Comparison of ENCODE assay signal across 27 cellular contexts in the genomic region with DNA sequence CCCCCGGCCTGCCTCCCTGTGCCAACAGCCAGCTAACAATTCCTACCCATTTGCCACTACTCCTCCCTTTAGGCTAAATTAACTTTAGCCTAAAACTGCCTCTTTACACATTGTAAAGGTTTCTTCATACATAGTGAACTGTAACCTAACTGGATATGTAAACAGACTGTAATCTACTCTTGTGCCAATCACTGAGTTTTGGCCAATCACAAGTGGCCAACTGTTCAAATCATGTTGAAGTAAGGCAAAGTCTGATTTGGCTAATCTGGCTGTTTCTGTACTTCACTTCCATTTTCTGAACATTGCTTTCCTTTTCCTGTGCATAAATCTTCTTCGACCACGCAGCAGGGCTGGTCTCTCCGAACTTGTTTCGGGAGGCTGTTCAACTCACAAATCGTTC.
DNase-seq lines count a peak whose midpoint lies in the region; ATAC-seq and TF ChIP-seq lines count a peak whose summit lies in the region.
"Had no signal": no experiment of that assay in that cellular context is flagged by ENCODE, and none has a peak within 500 bp of the region (broad histone marks: within the 10 kb centered on the region; RNA-seq: fewer than 3 reads in every experiment).

No MANE protein-coding gene starts in this region.

- H3K4me3 ChIP-seq in GM23338 (no peak overlapping the region), colonic mucosa (no peak overlapping the region), neural progenitor cell (no peak overlapping the region)
- H3K4me3 ChIP-seq: A549, GM23248, HAP-1, Peyer's patch, SK-N-MC had no signal

- H3K27me3 Mint-ChIP-seq in CD14-positive monocyte (ENCODE audit: low read depth in 3 of 3) (peaks cover 3 to 10% (median 6%) of the 10 kb centered on the region in 3 donors), GM23338 (ENCODE audit: insufficient read depth, low read depth, poor library complexity) (peaks cover 5% of the 10 kb centered on the region), neural progenitor cell (ENCODE audit: insufficient read depth, low read depth) (no peaks in the 10 kb centered on the region)

- H3K9ac ChIP-seq in colonic mucosa (ENCODE audit: low read depth in 2 of 2, low read length in 2 of 2) (no peak overlapping the region), neural progenitor cell (no peak overlapping the region)
- H3K9ac ChIP-seq: GM23248 had no signal

- DNase-seq in CD14-positive monocyte (ENCODE audit: low spot score) (no peak), GM23338 (ENCODE audit: low spot score) (no peak), colonic mucosa (peak; percentile 25), neural progenitor cell (ENCODE audit: low spot score) (no peak), SHP77 treated with DMSO at 0.1 percent for 48 hours (lab: John Stamatoyannopoulos, UW) (no peak), SW 1271 (lab: John Stamatoyannopoulos, UW) (no peak)
- DNase-seq: AML-193; Calu3; CD8-positive, alpha-beta memory T cell; DMS79 treated with DMSO at 0.1 percent for 48 hours; GF-D8; GM23248; Karpas-422; NCI-H1105 treated with DMSO at 0.1 percent for 48 hours; NCI-H146; NCI-H1930; NCI-H446; NCI-H524 treated with DMSO at 0.1 percent for 48 hours; NCI-H774; Peyer's patch; SIG-M5; T-helper 2 cell had no signal

- ATAC-seq in GM23338 = no peak
- ATAC-seq in HG02973 (IDR thresholded peaks at IDR 0.05; ENCODE audit: unreplicated experiment) = no peak
- ATAC-seq: A549 had no signal

- H3K36me3 Mint-ChIP-seq in CD14-positive monocyte (no peaks in the 10 kb centered on the region), GM23338 (ENCODE audit: low read depth) (no peaks in the 10 kb centered on the region), neural progenitor cell (no peaks in the 10 kb centered on the region)
- H3K36me3 Mint-ChIP-seq: CD8-positive, alpha-beta memory T cell had no signal

- TF ChIP-seq CTCF in CD14-positive monocyte (IDR thresholded peaks at IDR 0.05) (no peak), GM23338 (conservative IDR thresholded peaks at IDR 0.05; ENCODE audit: low read depth in 2 of 2) (no peak), colonic mucosa (IDR thresholded peaks at IDR 0.05) (no peak), neural progenitor cell (IDR thresholded peaks at IDR 0.05) (no peak)

- H3K27ac ChIP-seq in GM23338 (ENCODE audit: low read depth) (no peak overlapping the region), colonic mucosa (no peak overlapping the region), neural progenitor cell (no peak overlapping the region)
- H3K27ac ChIP-seq: A549, C4-2B, GM23248, Peyer's patch, SK-N-MC had no signal

- H3K27ac Mint-ChIP-seq in CD14-positive monocyte = no peak overlapping the region
- H3K27ac Mint-ChIP-seq in GM23338 = no peak overlapping the region
- H3K27ac Mint-ChIP-seq in neural progenitor cell = no peak overlapping the region
- H3K27ac Mint-ChIP-seq: CD8-positive, alpha-beta memory T cell had no signal

- H3K4me3 Mint-ChIP-seq in CD14-positive monocyte (peak overlapping the region; percentile 8 to 56), GM23338 (no peak overlapping the region), neural progenitor cell (no peak overlapping the region)
- H3K4me3 Mint-ChIP-seq: CD8-positive, alpha-beta memory T cell had no signal

- H3K4me1 ChIP-seq in GM23338 (ENCODE audit: insufficient read depth) (0 out of 2 replicates have a peak, but pooled peaks cover 3% of the 10 kb centered on the region), colonic mucosa (no peaks in the 10 kb centered on the region), neural progenitor cell (peaks cover 17% of the 10 kb centered on the region)
- H3K4me1 ChIP-seq: A549, HAP-1, Peyer's patch had no signal

- no peak overlapping the region for H3K4me2 ChIP-seq in GM23338
- peak overlapping the region; percentile 52 for H3K4me2 ChIP-seq in neural progenitor cell
- H3K4me2 ChIP-seq: A549 had no signal

- H3F3A ChIP-seq in GM23338 (replicated peaks; ENCODE audit: low read depth) (no peaks in the 10 kb centered on the region), neural progenitor cell (ENCODE audit: low read depth) (peaks cover 11% of the 10 kb centered on the region)

- H3K9me2 ChIP-seq in GM23338 (ENCODE audit: insufficient read depth) = no peaks in the 10 kb centered on the region

- H3K9me3 ChIP-seq in colonic mucosa = no peaks in the 10 kb centered on the region
- no peaks in the 10 kb centered on the region for H3K9me3 ChIP-seq in neural progenitor cell (ENCODE audit: low read depth)
- H3K9me3 ChIP-seq: A549, HAP-1, Peyer's patch had no signal

- H4K20me1 ChIP-seq in GM23338 (replicated peaks; ENCODE audit: insufficient read depth) = no peaks in the 10 kb centered on the region
- H4K20me1 ChIP-seq in neural progenitor cell (ENCODE audit: low read depth) = no peaks in the 10 kb centered on the region

- H2AFZ ChIP-seq in GM23338 (peak overlapping the region; percentile 61), neural progenitor cell (replicated peaks) (peak overlapping the region; percentile 89)
- H2AFZ ChIP-seq: GM23248 had no signal

- H3K9me3 Mint-ChIP-seq in CD14-positive monocyte (peaks cover 0 to 3% (median 0%) of the 10 kb centered on the region in 7 donors), GM23338 (no peaks in the 10 kb centered on the region), neural progenitor cell (no peaks in the 10 kb centered on the region)

- H3K36me3 ChIP-seq in GM23338 (ENCODE audit: insufficient read depth) = no peaks in the 10 kb centered on the region
- no peaks in the 10 kb centered on the region for H3K36me3 ChIP-seq in colonic mucosa
- no peaks in the 10 kb centered on the region for H3K36me3 ChIP-seq in neural progenitor cell
- H3K36me3 ChIP-seq: HAP-1, Peyer's patch had no signal

- H3K79me2 ChIP-seq in GM23338 (replicated peaks; ENCODE audit: insufficient read depth) (no peaks in the 10 kb centered on the region), neural progenitor cell (ENCODE audit: low read depth) (no peaks in the 10 kb centered on the region)

- intact Hi-C loops in CD14-positive monocyte (cut with micrococcal nuclease) = no loop called here
- intact Hi-C loops in colonic mucosa (cut with DNase I) = no loop called here

- H3K27me3 ChIP-seq in GM23338 (ENCODE audit: insufficient read depth) (no peaks in the 10 kb centered on the region), colonic mucosa (no peaks in the 10 kb centered on the region), neural progenitor cell (no peaks in the 10 kb centered on the region)
- H3K27me3 ChIP-seq: Peyer's patch had no signal

- H3K4me1 Mint-ChIP-seq in CD14-positive monocyte = peaks cover 4% of the 10 kb centered on the region
- H3K4me1 Mint-ChIP-seq in GM23338 = peaks cover 24% of the 10 kb centered on the region
- H3K4me1 Mint-ChIP-seq in neural progenitor cell = peaks cover 17% of the 10 kb centered on the region
- H3K4me1 Mint-ChIP-seq: CD8-positive, alpha-beta memory T cell had no signal

TF ChIP-seq in GM23338, 12 proteins besides CTCF, POLR2A, EP300 and RAD21 (continues in another document):
- TF ChIP-seq, protein P1, sequence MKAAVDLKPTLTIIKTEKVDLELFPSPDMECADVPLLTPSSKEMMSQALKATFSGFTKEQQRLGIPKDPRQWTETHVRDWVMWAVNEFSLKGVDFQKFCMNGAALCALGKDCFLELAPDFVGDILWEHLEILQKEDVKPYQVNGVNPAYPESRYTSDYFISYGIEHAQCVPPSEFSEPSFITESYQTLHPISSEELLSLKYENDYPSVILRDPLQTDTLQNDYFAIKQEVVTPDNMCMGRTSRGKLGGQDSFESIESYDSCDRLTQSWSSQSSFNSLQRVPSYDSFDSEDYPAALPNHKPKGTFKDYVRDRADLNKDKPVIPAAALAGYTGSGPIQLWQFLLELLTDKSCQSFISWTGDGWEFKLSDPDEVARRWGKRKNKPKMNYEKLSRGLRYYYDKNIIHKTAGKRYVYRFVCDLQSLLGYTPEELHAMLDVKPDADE (IDR thresholded peaks at IDR 0.05) = no peak
- TF ChIP-seq, protein P2, sequence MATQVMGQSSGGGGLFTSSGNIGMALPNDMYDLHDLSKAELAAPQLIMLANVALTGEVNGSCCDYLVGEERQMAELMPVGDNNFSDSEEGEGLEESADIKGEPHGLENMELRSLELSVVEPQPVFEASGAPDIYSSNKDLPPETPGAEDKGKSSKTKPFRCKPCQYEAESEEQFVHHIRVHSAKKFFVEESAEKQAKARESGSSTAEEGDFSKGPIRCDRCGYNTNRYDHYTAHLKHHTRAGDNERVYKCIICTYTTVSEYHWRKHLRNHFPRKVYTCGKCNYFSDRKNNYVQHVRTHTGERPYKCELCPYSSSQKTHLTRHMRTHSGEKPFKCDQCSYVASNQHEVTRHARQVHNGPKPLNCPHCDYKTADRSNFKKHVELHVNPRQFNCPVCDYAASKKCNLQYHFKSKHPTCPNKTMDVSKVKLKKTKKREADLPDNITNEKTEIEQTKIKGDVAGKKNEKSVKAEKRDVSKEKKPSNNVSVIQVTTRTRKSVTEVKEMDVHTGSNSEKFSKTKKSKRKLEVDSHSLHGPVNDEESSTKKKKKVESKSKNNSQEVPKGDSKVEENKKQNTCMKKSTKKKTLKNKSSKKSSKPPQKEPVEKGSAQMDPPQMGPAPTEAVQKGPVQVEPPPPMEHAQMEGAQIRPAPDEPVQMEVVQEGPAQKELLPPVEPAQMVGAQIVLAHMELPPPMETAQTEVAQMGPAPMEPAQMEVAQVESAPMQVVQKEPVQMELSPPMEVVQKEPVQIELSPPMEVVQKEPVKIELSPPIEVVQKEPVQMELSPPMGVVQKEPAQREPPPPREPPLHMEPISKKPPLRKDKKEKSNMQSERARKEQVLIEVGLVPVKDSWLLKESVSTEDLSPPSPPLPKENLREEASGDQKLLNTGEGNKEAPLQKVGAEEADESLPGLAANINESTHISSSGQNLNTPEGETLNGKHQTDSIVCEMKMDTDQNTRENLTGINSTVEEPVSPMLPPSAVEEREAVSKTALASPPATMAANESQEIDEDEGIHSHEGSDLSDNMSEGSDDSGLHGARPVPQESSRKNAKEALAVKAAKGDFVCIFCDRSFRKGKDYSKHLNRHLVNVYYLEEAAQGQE (IDR thresholded peaks at IDR 0.05; ENCODE audit: unreplicated experiment) = no peak
- TF ChIP-seq STAT1 (IDR thresholded peaks at IDR 0.05; ENCODE audit: unreplicated experiment) = no peak
- TF ChIP-seq NANOG (IDR thresholded peaks at IDR 0.05; ENCODE audit: borderline replicate concordance) = no peak
- no peak for TF ChIP-seq ZNF114 (CRISPR knock-in tag; IDR thresholded peaks at IDR 0.05)
- no peak for TF ChIP-seq EZH2 (IDR thresholded peaks at IDR 0.05; ENCODE audit: low read depth, unreplicated experiment)
- TF ChIP-seq POLR2AphosphoS5 (IDR thresholded peaks at IDR 0.05; ENCODE audit: low read depth) = no peak
- TF ChIP-seq ZNF331 (CRISPR knock-in tag; IDR thresholded peaks at IDR 0.05; ENCODE audit: low read depth) = no peak
- TF ChIP-seq CREB1 (CRISPR knock-in tag; IDR thresholded peaks at IDR 0.05; ENCODE audit: low read depth) = no peak
- TF ChIP-seq JUNB (IDR thresholded peaks at IDR 0.05; ENCODE audit: unreplicated experiment) = no peak
- TF ChIP-seq EZH2phosphoT487 (IDR thresholded peaks at IDR 0.05; ENCODE audit: unreplicated experiment) = no peak

Comparison
In these comparisons a context has a peak if more than half of its experiments do, and no peak if none do; other contexts are left out.
1. H3K4me3 Mint-ChIP-seq: peak in CD14-positive monocyte (2 of 2); none in GM23338 (single experiment) and neural progenitor cell (single experiment).